In genomic region chr16:57305159-57305811, GRCh38 we compare ENCODE assay signal across 1 cellular context.
TF ChIP-seq lines count a peak whose summit lies in the region.

No MANE protein-coding gene starts in this region.

TF ChIP-seq in HepG2, 621 proteins besides CTCF, POLR2A, EP300 and RAD21 (continued from another document and continues in another):
- TF ChIP-seq ZNF646 (CRISPR knock-in tag; IDR thresholded peaks at IDR 0.05) (no peak), ZNF414 (CRISPR knock-in tag; IDR thresholded peaks at IDR 0.05) (no peak), SIX4 (CRISPR knock-in tag; IDR thresholded peaks at IDR 0.05) (no peak), WIZ (CRISPR knock-in tag; IDR thresholded peaks at IDR 0.05) (0 out of 2 replicates have a peak, but pooled peaks have one; percentile 47), MTF2 (CRISPR knock-in tag; IDR thresholded peaks at IDR 0.05; ENCODE audit: borderline replicate concordance) (no peak), TERF1 (CRISPR knock-in tag; IDR thresholded peaks at IDR 0.05) (no peak), ZNF629 (CRISPR knock-in tag; conservative IDR thresholded peaks at IDR 0.05) (0 out of 2 replicates have a peak, but pooled peaks have one; percentile 10), TEAD3 (CRISPR knock-in tag; optimal IDR thresholded peaks at IDR 0.05; ENCODE audit: borderline replicate concordance) (no peak), ZNF687 (CRISPR knock-in tag; IDR thresholded peaks at IDR 0.05) (0 out of 2 replicates have a peak, but pooled peaks have one; percentile 30), ZSCAN5A (CRISPR knock-in tag; IDR thresholded peaks at IDR 0.05; ENCODE audit: borderline replicate concordance) (no peak), ZBTB43 (CRISPR knock-in tag; conservative IDR thresholded peaks at IDR 0.05) (no peak), PATZ1 (CRISPR knock-in tag; IDR thresholded peaks at IDR 0.05) (0 out of 2 replicates have a peak, but pooled peaks have one; percentile 6), NFIC (IDR thresholded peaks at IDR 0.05; ENCODE audit: low read length) (0 out of 2 replicates have a peak, but pooled peaks have one; percentile 20), TCF7L2 (IDR thresholded peaks at IDR 0.05; ENCODE audit: low read depth, low read length) (no peak), LBX2 (CRISPR knock-in tag; IDR thresholded peaks at IDR 0.05; ENCODE audit: borderline replicate concordance) (0 out of 2 replicates have a peak, but pooled peaks have one; percentile 39), ZNF142 (CRISPR knock-in tag; IDR thresholded peaks at IDR 0.05) (no peak), SAP130 (CRISPR knock-in tag; IDR thresholded peaks at IDR 0.05; ENCODE audit: low read depth) (no peak), HDAC1 (CRISPR knock-in tag; IDR thresholded peaks at IDR 0.05) (peak; percentile 39; the same call in 1 of the 2 replicates), ZBTB8A (CRISPR knock-in tag; IDR thresholded peaks at IDR 0.05; ENCODE audit: borderline replicate concordance, low read depth) (no peak), USF2 (IDR thresholded peaks at IDR 0.05; ENCODE audit: low read depth, low read length) (peak; percentile 50; the same call in 1 of the 2 replicates), USF2 (CRISPR knock-in tag; IDR thresholded peaks at IDR 0.05; ENCODE audit: borderline replicate concordance) (peak; percentile 78; the same call in 1 of the 2 replicates), EZH2 (conservative IDR thresholded peaks at IDR 0.05; ENCODE audit: low read depth, low read length) (no peak)
